In genomic region chr19:5904302-5905071, GRCh38 we compare ENCODE assay signal across 1 cellular context.
TF ChIP-seq lines count a peak whose summit lies in the region.

Gene VMAC, plus strand, starts transcription at chr19:5904872. Its CDS starts 19 bp downstream, at chr19:5904891.

TF ChIP-seq in K562, 482 proteins besides CTCF, POLR2A, EP300 and RAD21 (continued from another document):
- TF ChIP-seq THAP12 (CRISPR knock-in tag; IDR thresholded peaks at IDR 0.05): peak; percentile 40; the same call in 1 of the 2 replicates
- no peak for TF ChIP-seq ZKSCAN1 (IDR thresholded peaks at IDR 0.05; ENCODE audit: low read depth, low read length)
- no peak; the same call in none of the 2 replicates for TF ChIP-seq ARID4B (CRISPR knock-in tag; IDR thresholded peaks at IDR 0.05)
